1 cellular context compared by ENCODE assay signal in the genomic region with DNA sequence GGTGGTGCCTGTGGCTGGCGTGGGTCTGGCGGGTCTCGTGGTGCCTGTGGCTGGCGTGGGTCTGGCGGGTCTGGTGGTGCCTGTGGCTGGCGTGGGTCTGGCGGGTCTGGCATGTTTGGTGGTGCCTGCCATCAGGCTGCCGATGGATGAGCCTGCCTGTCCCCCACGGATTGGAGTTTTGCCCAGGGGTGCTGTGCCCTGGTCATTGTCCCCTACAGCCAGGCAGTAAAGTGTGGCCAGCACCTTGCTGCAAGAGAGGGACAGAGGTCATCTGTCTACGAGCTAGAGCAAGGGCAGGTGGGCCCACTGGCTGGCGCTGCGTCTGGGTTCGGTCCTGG.
TF ChIP-seq lines count a peak whose summit lies in the region.

No MANE protein-coding gene starts in this region.

TF ChIP-seq in H1, 55 proteins besides CTCF, POLR2A, EP300 and RAD21:
- TF ChIP-seq KDM4A (IDR thresholded peaks at IDR 0.05; ENCODE audit: low read depth, low read length, severe bottlenecking) (no peak), RFX5 (IDR thresholded peaks at IDR 0.05; ENCODE audit: borderline replicate concordance, low read depth, low read length) (no peak), PHF8 (conservative IDR thresholded peaks at IDR 0.05; ENCODE audit: low read depth, low read length) (no peak), TBP (IDR thresholded peaks at IDR 0.05; ENCODE audit: low read depth, low read length) (no peak), BRCA1 (IDR thresholded peaks at IDR 0.05; ENCODE audit: low read depth, low read length) (no peak), KDM1A (IDR thresholded peaks at IDR 0.05; ENCODE audit: borderline replicate concordance, low read length) (no peak), CTBP2 (IDR thresholded peaks at IDR 0.05; ENCODE audit: borderline replicate concordance, insufficient read depth, insufficient read length, low read length) (no peak), RXRA (IDR thresholded peaks at IDR 0.05; ENCODE audit: insufficient read depth, low read depth, low read length) (no peak), TCF12 (IDR thresholded peaks at IDR 0.05; ENCODE audit: low read depth, low read length) (no peak), GABPA (IDR thresholded peaks at IDR 0.05; ENCODE audit: borderline replicate concordance, insufficient read depth, low read length) (no peak), CHD7 (IDR thresholded peaks at IDR 0.05; ENCODE audit: insufficient replicate concordance, low read length) (no peak)
- TF ChIP-seq, protein P1, sequence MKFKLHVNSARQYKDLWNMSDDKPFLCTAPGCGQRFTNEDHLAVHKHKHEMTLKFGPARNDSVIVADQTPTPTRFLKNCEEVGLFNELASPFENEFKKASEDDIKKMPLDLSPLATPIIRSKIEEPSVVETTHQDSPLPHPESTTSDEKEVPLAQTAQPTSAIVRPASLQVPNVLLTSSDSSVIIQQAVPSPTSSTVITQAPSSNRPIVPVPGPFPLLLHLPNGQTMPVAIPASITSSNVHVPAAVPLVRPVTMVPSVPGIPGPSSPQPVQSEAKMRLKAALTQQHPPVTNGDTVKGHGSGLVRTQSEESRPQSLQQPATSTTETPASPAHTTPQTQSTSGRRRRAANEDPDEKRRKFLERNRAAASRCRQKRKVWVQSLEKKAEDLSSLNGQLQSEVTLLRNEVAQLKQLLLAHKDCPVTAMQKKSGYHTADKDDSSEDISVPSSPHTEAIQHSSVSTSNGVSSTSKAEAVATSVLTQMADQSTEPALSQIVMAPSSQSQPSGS (IDR thresholded peaks at IDR 0.05; ENCODE audit: low read length) = no peak
TF ChIP-seq in H1: peak in this region for 0.
